In the genomic region with DNA sequence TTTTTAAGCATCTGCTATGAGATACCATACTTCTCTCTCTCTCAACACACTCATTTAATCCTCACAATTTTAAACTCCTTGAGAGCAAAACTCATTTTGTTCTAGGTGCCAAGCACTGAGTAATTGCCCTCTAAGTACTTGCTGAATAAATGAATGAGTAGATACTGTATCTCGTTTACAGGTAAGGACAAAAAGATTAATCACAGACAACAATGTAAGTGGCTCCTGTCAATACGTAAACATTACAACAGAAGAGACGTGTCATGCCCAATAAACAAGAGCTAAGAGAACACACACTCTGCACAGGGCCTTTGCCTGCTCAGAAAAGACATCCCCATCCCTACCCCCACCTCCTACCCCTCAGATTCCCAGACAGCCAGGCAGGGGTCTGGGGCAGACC, we compare ENCODE assay signal across 13 cellular contexts. TPM values are rescaled to one million over a fixed set of nuclear protein-coding genes. Genes with fewer than 3 reads are reported as not detected.
DNase-seq lines count a peak whose midpoint lies in the region; ATAC-seq and TF ChIP-seq lines count a peak whose summit lies in the region.
"Had no signal": no experiment of that assay in that cellular context is flagged by ENCODE, and none has a peak within 500 bp of the region (broad histone marks: within the 10 kb centered on the region; RNA-seq: fewer than 3 reads in every experiment).

No MANE protein-coding gene starts in this region.

- H3K27ac Mint-ChIP-seq in activated CD8-positive, alpha-beta memory T cell treated with anti-CD3 and anti-CD28 coated beads, Interleukin-2, amount 10 ng/mL, durations not matched to agents 7 days and 5 days, result peak overlapping the region; percentile 20

- H3K36me3 Mint-ChIP-seq in activated CD8-positive, alpha-beta memory T cell treated with anti-CD3 and anti-CD28 coated beads, Interleukin-2, amount 10 ng/mL, durations not matched to agents 7 days and 5 days, result peaks cover 28% of the 10 kb centered on the region

- no TSS peak for BruUV-seq in PC-3 (replicated peaks; lab: Mats Ljungman, UMichigan)

- H3K27me3 Mint-ChIP-seq in activated CD8-positive, alpha-beta memory T cell treated with anti-CD3 and anti-CD28 coated beads, Interleukin-2, amount 10 ng/mL, durations not matched to agents 7 days and 5 days, result no peaks in the 10 kb centered on the region

- H3K9me3 ChIP-seq in PC-3 (ENCODE audit: low read length) (no peaks in the 10 kb centered on the region), esophagus squamous epithelium (no peaks in the 10 kb centered on the region)

- no peak overlapping the region for H2AFZ ChIP-seq in PC-3 (ENCODE audit: low read length)

- peaks cover 85% of the 10 kb centered on the region for H3K4me1 Mint-ChIP-seq in activated CD8-positive, alpha-beta memory T cell treated with anti-CD3 and anti-CD28 coated beads, Interleukin-2, amount 10 ng/mL, durations not matched to agents 7 days and 5 days

- no peaks in the 10 kb centered on the region for H3K9me2 ChIP-seq in PC-3 (replicated peaks; ENCODE audit: low read length)

- TF ChIP-seq CTCF in PC-3 (conservative IDR thresholded peaks at IDR 0.05; ENCODE audit: low read depth, low read length) (no peak), esophagus squamous epithelium (IDR thresholded peaks at IDR 0.05) (no peak)

- no peaks in the 10 kb centered on the region for H3K9me3 Mint-ChIP-seq in activated CD8-positive, alpha-beta memory T cell treated with anti-CD3 and anti-CD28 coated beads, Interleukin-2, amount 10 ng/mL, durations not matched to agents 7 days and 5 days (ENCODE audit: low read depth)

- 53 to 61% methylated on average over 3 of the region's 3 CpGs for WGBS in esophagus squamous epithelium, 2 donors

- H3K36me3 ChIP-seq in PC-3 (ENCODE audit: low read depth, low read length), result no peaks in the 10 kb centered on the region
- no peaks in the 10 kb centered on the region for H3K36me3 ChIP-seq in esophagus squamous epithelium

- peaks cover 97% of the 10 kb centered on the region for H3K79me2 ChIP-seq in PC-3 (ENCODE audit: low read length)

- no peak overlapping the region for H3K4me2 ChIP-seq in PC-3 (ENCODE audit: low read length)

- H3K4me1 ChIP-seq in PC-3 (ENCODE audit: insufficient read depth, low read length) (peaks cover 20% of the 10 kb centered on the region; the same call in 1 of the 2 replicates), esophagus squamous epithelium (peaks cover 16 to 83% (median 33%) of the 10 kb centered on the region in 3 donors)

- POLR2A ChIA-PET in PC-3 (lab: Charles Lee; ENCODE audit: unreplicated experiment), result no interaction called here

- H3K9ac ChIP-seq in PC-3 (ENCODE audit: low read length), result no peak overlapping the region

- H3K27ac ChIP-seq in PC-3 (ENCODE audit: low read length), result no peak overlapping the region
- peak overlapping the region in 3 of 4 donors; percentile 72 to 78 (median 77) for H3K27ac ChIP-seq in esophagus squamous epithelium
- H3K27ac ChIP-seq in skin epidermis, result peak overlapping the region in 17 of 21 experiments; percentile 6 to 84 (median 59)
- no peak overlapping the region for H3K27ac ChIP-seq in caudate nucleus (ENCODE audit: low read depth, low read length)

- no peak overlapping the region for H3K4me3 Mint-ChIP-seq in activated CD8-positive, alpha-beta memory T cell treated with anti-CD3 and anti-CD28 coated beads, Interleukin-2, amount 10 ng/mL, durations not matched to agents 7 days and 5 days

- H3K27me3 ChIP-seq in PC-3 (ENCODE audit: low read length), result no peaks in the 10 kb centered on the region
- H3K27me3 ChIP-seq in esophagus squamous epithelium, result no peaks in the 10 kb centered on the region

- ATAC-seq in activated CD8-positive, alpha-beta memory T cell treated with anti-CD3 and anti-CD28 coated beads, Interleukin-2, amount 10 ng/mL, durations not matched to agents 7 days and 5 days, result no peak
- 0 out of 2 replicates have a peak, but pooled peaks have one; percentile 41 for ATAC-seq in PC-3

- intact Hi-C loops in PC-3 (cut with micrococcal nuclease), result no loop called here
- intact Hi-C loops in esophagus squamous epithelium (cut with DNase I), result no loop called here

- no peaks in the 10 kb centered on the region for H3F3A ChIP-seq in PC-3 (ENCODE audit: low read length, unreplicated experiment)

- H3K4me3 ChIP-seq in PC-3 (ENCODE audit: low read length) (no peak overlapping the region), esophagus squamous epithelium (no peak overlapping the region), skin epidermis (no peak overlapping the region)

- no peak for DNase-seq in activated CD8-positive, alpha-beta memory T cell treated with anti-CD3 and anti-CD28 coated beads, Interleukin-2, amount 10 ng/mL, durations not matched to agents 7 days and 5 days
- DNase-seq in activated CD8-positive, alpha-beta memory T cell treated with anti-CD3 and anti-CD28 coated beads, Interleukin-2, amount 50 U/mL, for 4 hours, result no peak
- no peak for DNase-seq in PC-3
- DNase-seq in esophagus squamous epithelium (lab: John Stamatoyannopoulos, UW), result no peak
- DNase-seq in NCI-H1436 treated with DMSO at 0.1 percent for 48 hours (lab: John Stamatoyannopoulos, UW), result no peak
- no peak for DNase-seq in NCI-H2029 treated with DMSO at 0.1 percent for 48 hours (lab: John Stamatoyannopoulos, UW)
- DNase-seq in caudate nucleus (lab: John Stamatoyannopoulos, UW), result no peak
- DNase-seq: anterior cingulate cortex; DMS79; effector memory CD4-positive, alpha-beta T cell; head of caudate nucleus; T-helper 9 cell had no signal

- H4K20me1 ChIP-seq in PC-3 (ENCODE audit: low read length), result peaks cover 7% of the 10 kb centered on the region; the same call in 1 of the 2 replicates

- TF ChIP-seq POLR2A in esophagus squamous epithelium (IDR thresholded peaks at IDR 0.05), result no peak

- CTCF ChIA-PET in activated CD8-positive, alpha-beta memory T cell treated with anti-CD3 and anti-CD28 coated beads, Interleukin-2, amount 10 ng/mL, durations not matched to agents 7 days and 5 days (lab: Charles Lee), result interaction anchor here (1.2 to 1.6 kb wide), 4 partner anchors 56 to 176 kb away, joined by 3 to 5 read pairs (median 4); no protein-coding TSS in a partner anchor
- CTCF ChIA-PET in PC-3 (lab: Charles Lee), result no interaction called here

RNA-seq across cellular contexts. Expression of a gene that starts 59.8 kb away (rescaled TPM):
- total RNA-seq in activated CD8-positive, alpha-beta memory T cell treated with anti-CD3 and anti-CD28 coated beads, Interleukin-2, amount 10 ng/mL, durations not matched to agents 7 days and 5 days, result 10 to 100 TPM; 50.5 to 59.4 TPM
- total RNA-seq in PC-3 (2014; rRNA removed) (13.8 and 19.5 TPM in 2 replicates), esophagus squamous epithelium (10 to 100 TPM in 3 of 4 donors, 1 to 10 TPM in 1; 8.8 to 19.3 (median 11.4) TPM)

Comparison
In these comparisons a context has a peak if more than half of its experiments do, and no peak if none do; other contexts are left out.
1. H3K27ac ChIP-seq: peak in esophagus squamous epithelium (3 of 4) and skin epidermis (17 of 21); none in PC-3 (single experiment) and caudate nucleus (single experiment).